In genomic region chr7:107495516-107495915, GRCh38 we compare ENCODE assay signal across 34 cellular contexts. TPM values are rescaled to one million over a fixed set of nuclear protein-coding genes. Genes with fewer than 3 reads are reported as not detected.
"Had no signal": no experiment of that assay in that cellular context is flagged by ENCODE, and none has a peak within 500 bp of the region (broad histone marks: within the 10 kb centered on the region; RNA-seq: fewer than 3 reads in every experiment).

No MANE protein-coding gene starts in this region.

- H3K4me3 Mint-ChIP-seq: activated CD4-positive, alpha-beta memory T cell treated with anti-CD3 and anti-CD28 coated beads for 36 hours; activated CD4-positive, alpha-beta T cell treated with anti-CD3 and anti-CD28 coated beads for 36 hours; activated CD4-positive, alpha-beta T cell treated with anti-CD3 and anti-CD28 coated beads, Interleukin-2, amount 10 ng/mL, durations not matched to agents 24 days and 14 days; activated CD8-positive, alpha-beta memory T cell treated with anti-CD3 and anti-CD28 coated beads, Interleukin-2, amount 10 ng/mL, durations not matched to agents 7 days and 5 days; activated CD8-positive, alpha-beta T cell treated with anti-CD3 and anti-CD28 coated beads, Interleukin-2, amount 10 ng/mL, durations not matched to agents 7 days and 5 days; activated naive CD4-positive, alpha-beta T cell treated with anti-CD3 and anti-CD28 coated beads for 36 hours; activated naive CD4-positive, alpha-beta T cell treated with anti-CD3 and anti-CD28 coated beads, Interleukin-2, amount 50 U/mL, for 24 hours; activated naive CD8-positive, alpha-beta T cell treated with anti-CD3 and anti-CD28 coated beads for 36 hours; activated naive CD8-positive, alpha-beta T cell treated with anti-CD3 and anti-CD28 coated beads, Interleukin-2, amount 50 U/mL, for 24 hours; activated T-helper 1 cell treated with anti-CD3 and anti-CD28 coated beads, Interleukin-12 subunit alpha, Interleukin-12 subunit beta, Interleukin-2, Interleukin-4 antibody, amounts not matched to agents 30 ng/mL and 10 ng/mL and 1 ng/mL, durations not matched to agents 14 hours and 24 hours and 36 hours; central memory CD8-positive, alpha-beta T cell; effector memory CD8-positive, alpha-beta T cell had no signal

- ATAC-seq: activated CD4-positive, alpha-beta T cell treated with anti-CD3 and anti-CD28 coated beads for 36 hours; activated CD8-positive, alpha-beta memory T cell treated with anti-CD3 and anti-CD28 coated beads, Interleukin-2, amount 10 ng/mL, durations not matched to agents 7 days and 5 days; activated CD8-positive, alpha-beta T cell treated with anti-CD3 and anti-CD28 coated beads, Interleukin-2, amount 10 ng/mL, durations not matched to agents 7 days and 5 days; activated naive CD8-positive, alpha-beta T cell treated with anti-CD3 and anti-CD28 coated beads, Interleukin-2, amount 50 U/mL, for 24 hours; effector memory CD8-positive, alpha-beta T cell; foreskin keratinocyte; gastrocnemius medialis had no signal

- H3K27ac Mint-ChIP-seq: activated CD4-positive, alpha-beta memory T cell treated with anti-CD3 and anti-CD28 coated beads for 36 hours; activated CD4-positive, alpha-beta T cell treated with anti-CD3 and anti-CD28 coated beads for 36 hours; activated CD4-positive, alpha-beta T cell treated with anti-CD3 and anti-CD28 coated beads, Interleukin-2, amount 10 ng/mL, durations not matched to agents 24 days and 14 days; activated CD8-positive, alpha-beta memory T cell treated with anti-CD3 and anti-CD28 coated beads, Interleukin-2, amount 10 ng/mL, durations not matched to agents 7 days and 5 days; activated CD8-positive, alpha-beta T cell treated with anti-CD3 and anti-CD28 coated beads, Interleukin-2, amount 10 ng/mL, durations not matched to agents 7 days and 5 days; activated naive CD4-positive, alpha-beta T cell treated with anti-CD3 and anti-CD28 coated beads for 36 hours; activated naive CD8-positive, alpha-beta T cell treated with anti-CD3 and anti-CD28 coated beads for 36 hours; activated naive CD8-positive, alpha-beta T cell treated with anti-CD3 and anti-CD28 coated beads, Interleukin-2, amount 50 U/mL, for 24 hours; activated T-helper 1 cell treated with anti-CD3 and anti-CD28 coated beads, Interleukin-12 subunit alpha, Interleukin-12 subunit beta, Interleukin-2, Interleukin-4 antibody, amounts not matched to agents 30 ng/mL and 10 ng/mL and 1 ng/mL, durations not matched to agents 14 hours and 24 hours and 36 hours; activated T-helper 2 cell treated with anti-CD3 and anti-CD28 coated beads, Interferon-gamma antibody, Interleukin-2, Interleukin-4, amounts not matched to agents 10 μg/mL and 5 μg/mL and 100 μg/mL, durations not matched to agents 14 hours and 24 hours and 36 hours; effector memory CD8-positive, alpha-beta T cell had no signal

- H3K27ac ChIP-seq: brain microvascular endothelial cell, coronary artery, esophagus muscularis mucosa, foreskin keratinocyte, gastrocnemius medialis had no signal

- H3K4me1 ChIP-seq: esophagus muscularis mucosa, foreskin keratinocyte had no signal

- H2AFZ ChIP-seq: hepatocyte had no signal

- H3K4me1 Mint-ChIP-seq: activated naive CD8-positive, alpha-beta T cell treated with anti-CD3 and anti-CD28 coated beads, Interleukin-2, amount 50 U/mL, for 24 hours had no signal

- H3K4me3 ChIP-seq: coronary artery, esophagus muscularis mucosa, gastrocnemius medialis, heart left ventricle, hepatocyte had no signal

- DNase-seq: activated CD4-positive, alpha-beta memory T cell treated with anti-CD3 and anti-CD28 coated beads for 36 hours; activated CD4-positive, alpha-beta T cell treated with anti-CD3 and anti-CD28 coated beads for 36 hours; activated CD4-positive, alpha-beta T cell treated with anti-CD3 and anti-CD28 coated beads, Interleukin-2, amount 10 ng/mL, durations not matched to agents 24 days and 14 days; activated CD4-positive, CD25-positive, alpha-beta regulatory T cell; activated CD4-positive, CD25-positive, alpha-beta regulatory T cell treated with anti-CD3 and anti-CD28 coated beads, Interleukin-2, amount 50 U/mL, for 72 hours; activated CD8-positive, alpha-beta memory T cell treated with anti-CD3 and anti-CD28 coated beads, Interleukin-2, amount 10 ng/mL, durations not matched to agents 7 days and 5 days; activated CD8-positive, alpha-beta memory T cell treated with anti-CD3 and anti-CD28 coated beads, Interleukin-2, amount 50 U/mL, for 4 hours; activated CD8-positive, alpha-beta T cell treated with anti-CD3 and anti-CD28 coated beads, Interleukin-2, amount 10 ng/mL, durations not matched to agents 7 days and 5 days; activated effector memory CD4-positive, alpha-beta T cell treated with anti-CD3 and anti-CD28 coated beads, Interleukin-2, amount 50 U/mL, for 16 hours; activated naive CD4-positive, alpha-beta T cell treated with anti-CD3 and anti-CD28 coated beads for 36 hours; activated naive CD8-positive, alpha-beta T cell treated with anti-CD3 and anti-CD28 coated beads for 36 hours; activated naive CD8-positive, alpha-beta T cell treated with anti-CD3 and anti-CD28 coated beads, Interleukin-2, amount 50 U/mL, for 24 hours; activated T-cell treated with anti-CD3 and anti-CD28 coated beads, Interleukin-2, amount 50 U/mL, for 1 hour; activated T-cell treated with anti-CD3 and anti-CD28 coated beads, Interleukin-2, amount 50 U/mL, for 48 hours; amniotic stem cell; anterior cingulate cortex; brain microvascular endothelial cell; dermis blood vessel endothelial cell; effector CD4-positive, alpha-beta T cell; effector memory CD8-positive, alpha-beta T cell; foreskin keratinocyte; gastrocnemius medialis; glutamatergic neuron; heart left ventricle; T-helper 2 cell had no signal

- H3K27me3 ChIP-seq: brain microvascular endothelial cell, esophagus muscularis mucosa, foreskin keratinocyte, gastrocnemius medialis, heart left ventricle, hepatocyte had no signal

- H3K9me3 ChIP-seq: esophagus muscularis mucosa, gastrocnemius medialis had no signal

- H3K27me3 Mint-ChIP-seq: activated CD4-positive, alpha-beta memory T cell treated with anti-CD3 and anti-CD28 coated beads for 36 hours; activated CD4-positive, alpha-beta T cell treated with anti-CD3 and anti-CD28 coated beads for 36 hours; activated CD4-positive, alpha-beta T cell treated with anti-CD3 and anti-CD28 coated beads, Interleukin-2, amount 10 ng/mL, durations not matched to agents 24 days and 14 days; activated CD8-positive, alpha-beta memory T cell treated with anti-CD3 and anti-CD28 coated beads, Interleukin-2, amount 10 ng/mL, durations not matched to agents 7 days and 5 days; activated naive CD4-positive, alpha-beta T cell treated with anti-CD3 and anti-CD28 coated beads, Interleukin-2, amount 50 U/mL, for 24 hours; activated naive CD8-positive, alpha-beta T cell treated with anti-CD3 and anti-CD28 coated beads for 36 hours; activated naive CD8-positive, alpha-beta T cell treated with anti-CD3 and anti-CD28 coated beads, Interleukin-2, amount 50 U/mL, for 24 hours; central memory CD8-positive, alpha-beta T cell; effector memory CD8-positive, alpha-beta T cell had no signal

- H3K36me3 ChIP-seq: brain microvascular endothelial cell, esophagus muscularis mucosa, gastrocnemius medialis, heart left ventricle had no signal

RNA-seq across cellular contexts. Expression of gene GPR22, which starts 25.7 kb away (rescaled TPM):
- total RNA-seq: activated CD4-positive, alpha-beta memory T cell treated with anti-CD3 and anti-CD28 coated beads for 36 hours; activated CD4-positive, alpha-beta T cell treated with anti-CD3 and anti-CD28 coated beads for 36 hours; activated CD4-positive, alpha-beta T cell treated with anti-CD3 and anti-CD28 coated beads, Interleukin-2, amount 10 ng/mL, durations not matched to agents 24 days and 14 days; activated CD8-positive, alpha-beta memory T cell treated with anti-CD3 and anti-CD28 coated beads for 36 hours; activated CD8-positive, alpha-beta memory T cell treated with anti-CD3 and anti-CD28 coated beads, Interleukin-2, amount 10 ng/mL, durations not matched to agents 7 days and 5 days; activated CD8-positive, alpha-beta T cell treated with anti-CD3 and anti-CD28 coated beads, Interleukin-2, amount 10 ng/mL, durations not matched to agents 7 days and 5 days; activated naive CD4-positive, alpha-beta T cell treated with anti-CD3 and anti-CD28 coated beads for 36 hours; activated naive CD8-positive, alpha-beta T cell treated with anti-CD3 and anti-CD28 coated beads for 36 hours; activated T-helper 1 cell treated with anti-CD3 and anti-CD28 coated beads, Interleukin-12 subunit alpha, Interleukin-12 subunit beta, Interleukin-2, Interleukin-4 antibody, amounts not matched to agents 30 ng/mL and 10 ng/mL and 1 ng/mL, durations not matched to agents 14 hours and 24 hours and 36 hours; activated T-helper 2 cell treated with anti-CD3 and anti-CD28 coated beads, Interferon-gamma antibody, Interleukin-2, Interleukin-4, amounts not matched to agents 10 μg/mL and 5 μg/mL and 100 μg/mL, durations not matched to agents 14 hours and 24 hours and 36 hours; astrocyte; foreskin keratinocyte; gastrocnemius medialis had no signal
